8 cellular contexts compared by ENCODE assay signal in the genomic region with DNA sequence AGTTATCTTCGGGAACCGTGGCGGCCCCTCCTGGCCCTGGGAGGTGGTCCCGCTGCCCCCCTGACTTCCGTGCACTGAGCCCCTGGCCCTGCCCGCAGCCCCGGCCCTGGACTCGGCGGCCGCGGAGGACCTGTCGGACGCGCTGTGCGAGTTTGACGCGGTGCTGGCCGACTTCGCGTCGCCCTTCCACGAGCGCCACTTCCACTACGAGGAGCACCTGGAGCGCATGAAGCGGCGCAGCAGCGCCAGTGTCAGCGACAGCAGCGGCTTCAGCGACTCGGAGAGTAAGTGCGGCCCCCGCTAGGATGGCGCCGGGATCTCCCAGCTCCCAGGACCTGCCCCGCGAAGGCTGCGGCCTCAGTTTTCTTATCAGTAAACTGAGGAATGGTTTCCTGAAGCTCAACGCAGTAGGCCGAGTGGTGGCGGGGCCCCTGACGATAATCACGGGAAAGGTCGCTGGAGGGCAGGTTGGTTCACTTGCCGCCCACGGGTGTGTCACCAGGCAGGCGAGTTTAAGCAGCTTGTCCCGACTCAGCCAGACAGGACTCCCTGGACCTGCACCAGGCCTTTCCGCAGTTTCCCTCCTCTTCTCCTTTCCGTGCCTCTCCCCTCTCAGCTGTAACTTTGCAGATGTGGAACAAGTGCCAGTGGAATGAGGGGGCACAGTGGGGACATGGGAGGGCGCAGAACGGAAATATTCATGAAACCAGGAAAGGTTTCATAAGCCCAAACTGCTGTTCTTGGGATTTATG. TPM values are rescaled to one million over a fixed set of nuclear protein-coding genes. Genes with fewer than 3 reads are reported as not detected.
A peak's percentile ranks its signal among the peaks of the same experiment; 100 is the strongest.
DNase-seq lines count a peak whose midpoint lies in the region; ATAC-seq and TF ChIP-seq lines count a peak whose summit lies in the region.

No MANE protein-coding gene starts in this region.

- H3K4me1 Mint-ChIP-seq in nephron = peaks cover 16% of the 10 kb centered on the region

- TF ChIP-seq CTCF in LNCaP clone FGC (IDR thresholded peaks at IDR 0.05; ENCODE audit: control insufficient read depth, extremely low read depth, insufficient read depth) (no peak), fibroblast of mammary gland (conservative IDR thresholded peaks at IDR 0.05; ENCODE audit: control insufficient read depth, insufficient read depth, low read depth, low read length) (no peak), nephron (IDR thresholded peaks at IDR 0.05; ENCODE audit: unreplicated experiment in 3 of 3) (no peak)

- peaks cover 80% of the 10 kb centered on the region for H3K27me3 Mint-ChIP-seq in nephron (ENCODE audit: low read depth)

- H3K4me3 ChIP-seq in LNCaP clone FGC (ENCODE audit: low read depth, low read length) (peak overlapping the region; percentile 53), fibroblast of mammary gland (ENCODE audit: control insufficient read depth, low read depth, low read length) (peak overlapping the region; percentile 53), thymus (ENCODE audit: low read length) (peak overlapping the region; percentile 71)

- H3K27ac ChIP-seq in thymus (ENCODE audit: low read depth) = peak overlapping the region; percentile 86

- H3K36me3 Mint-ChIP-seq in nephron (ENCODE audit: low read depth) = no peaks in the 10 kb centered on the region

- peak; percentile 24 for ATAC-seq in GM19397 (IDR thresholded peaks at IDR 0.05; ENCODE audit: unreplicated experiment)

- H3K9me3 Mint-ChIP-seq in nephron = peaks cover 2% of the 10 kb centered on the region

- peak overlapping the region; percentile 73 to 84 (median 80) for H3K4me3 Mint-ChIP-seq in nephron

- H3K36me3 ChIP-seq in thymus (ENCODE audit: control insufficient read depth, insufficient read depth) = no peaks in the 10 kb centered on the region

- no peak overlapping the region for H3K27ac Mint-ChIP-seq in nephron

- no peaks in the 10 kb centered on the region for H3K9me3 ChIP-seq in thymus (ENCODE audit: control insufficient read depth)

- DNase-seq in 8988T = peak; percentile 50
- DNase-seq in LNCaP clone FGC (ENCODE audit: low read depth) = no peak
- DNase-seq in activated T-cell treated with anti-CD3 and anti-CD28 coated beads, Interleukin-2, amount 50 U/mL, for 48 hours = peak; percentile 76 to 80
- DNase-seq in fibroblast of mammary gland (ENCODE audit: low read depth) = no peak
- DNase-seq in NCI-H1436 (lab: John Stamatoyannopoulos, UW) = no peak

- peaks cover 30% of the 10 kb centered on the region for H3K4me1 ChIP-seq in thymus (ENCODE audit: control insufficient read depth, insufficient read depth, low read length)

- 6% methylated on average over 53 of the region's 53 CpGs for WGBS in thymus

- H3K27me3 ChIP-seq in thymus (ENCODE audit: control insufficient read depth, insufficient read depth) = peaks cover 11% of the 10 kb centered on the region

RNA-seq across cellular contexts. Expression of gene RGCC, which starts 1.0 kb away (rescaled TPM):
- polyA plus RNA-seq in thymus = 50.1 TPM

Comparison
In these comparisons a context has a peak if more than half of its experiments do, and no peak if none do; other contexts are left out.
1. DNase-seq: peak in 8988T (single experiment) and activated T-cell treated with anti-CD3 and anti-CD28 coated beads, Interleukin-2, amount 50 U/mL, for 48 hours (2 of 2); none in LNCaP clone FGC (single experiment), fibroblast of mammary gland (single experiment) and NCI-H1436 (single experiment).
2. Peak in every context shown above with its lines, with median percentiles within 50 percentile points of each other: H3K4me3 ChIP-seq.